17 cellular contexts compared by ENCODE assay signal in the genomic region with DNA sequence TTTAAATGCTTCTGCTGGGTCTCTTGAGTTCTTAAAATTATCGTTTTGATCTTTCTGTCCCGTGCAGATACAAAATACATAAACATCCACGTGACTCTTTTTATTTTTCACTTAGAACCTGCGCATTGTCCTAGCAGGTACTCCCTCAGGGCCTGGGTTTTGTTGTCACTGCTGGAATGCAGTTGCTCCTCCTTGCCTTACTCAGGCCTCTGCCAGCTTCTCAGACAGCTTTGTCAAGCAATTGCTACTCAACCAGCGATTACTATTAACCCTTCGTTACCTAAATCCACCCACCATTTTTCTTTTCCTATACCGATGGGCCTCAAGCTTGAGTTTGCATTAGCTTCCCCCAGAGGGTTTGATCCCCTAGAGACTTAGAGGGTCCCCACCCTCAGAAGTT.
DNase-seq lines count a peak whose midpoint lies in the region; TF ChIP-seq lines count a peak whose summit lies in the region.
"Had no signal": no experiment of that assay in that cellular context is flagged by ENCODE, and none has a peak within 500 bp of the region (broad histone marks: within the 10 kb centered on the region; RNA-seq: fewer than 3 reads in every experiment).

No MANE protein-coding gene starts in this region.

- H2BK12ac ChIP-seq in neuronal stem cell (ENCODE audit: low read length), result no peak overlapping the region

- H3K14ac ChIP-seq in neuronal stem cell (ENCODE audit: low read length), result no peak overlapping the region

- H3K36me3 ChIP-seq in ES-I3 (ENCODE audit: insufficient read depth, low read length) (no peaks in the 10 kb centered on the region), HUES64 (ENCODE audit: insufficient read depth, low read length) (no peaks in the 10 kb centered on the region), iPS-20b (ENCODE audit: insufficient read depth, low read depth, low read length) (no peaks in the 10 kb centered on the region), neuronal stem cell (replicated peaks in 1 of 2; ENCODE audit: control insufficient read depth in 2 of 2, insufficient read depth in 2 of 2, low read length in 2 of 2) (no peaks in the 10 kb centered on the region), spleen (no peaks in the 10 kb centered on the region)
- H3K36me3 ChIP-seq: HAP-1 had no signal

- H3K4me3 ChIP-seq in HUES64 (ENCODE audit: low read length), result no peak overlapping the region
- no peak overlapping the region; the same call in 1 of the 2 replicates for H3K4me3 ChIP-seq in iPS-20b (ENCODE audit: low read length)
- no peak overlapping the region for H3K4me3 ChIP-seq in neuronal stem cell (ENCODE audit: low read length in 2 of 2)
- no peak overlapping the region for H3K4me3 ChIP-seq in spleen
- H3K4me3 ChIP-seq: A549, HAP-1, K562 had no signal

- no peak overlapping the region for H2BK120ac ChIP-seq in neuronal stem cell (ENCODE audit: low read depth, low read length)

- no peak for TF ChIP-seq CTCF in spleen (IDR thresholded peaks at IDR 0.05 in 8 of 11, conservative IDR thresholded peaks at IDR 0.05 in 3 of 11)

- peak overlapping the region; percentile 29; the same call in 1 of the 2 replicates for H3K9ac ChIP-seq in ES-I3 (ENCODE audit: low read depth, low read length)
- no peak overlapping the region for H3K9ac ChIP-seq in HUES64 (ENCODE audit: low read depth, low read length)
- H3K9ac ChIP-seq in iPS-20b (ENCODE audit: low read depth, low read length), result 0 out of 2 replicates have a peak overlapping the region, but pooled peaks have one; percentile 46
- no peak overlapping the region for H3K9ac ChIP-seq in neuronal stem cell (ENCODE audit: low read depth, low read length, poor library complexity)

- no peak for TF ChIP-seq POLR2A in spleen (IDR thresholded peaks at IDR 0.05)

- H3K18ac ChIP-seq in neuronal stem cell (ENCODE audit: low read length), result no peak overlapping the region

- no peaks in the 10 kb centered on the region for H3K27me3 ChIP-seq in HUES64 (ENCODE audit: insufficient read depth, low read length)
- no peaks in the 10 kb centered on the region for H3K27me3 ChIP-seq in iPS-20b (ENCODE audit: insufficient read depth, low read length)
- no peaks in the 10 kb centered on the region for H3K27me3 ChIP-seq in neuronal stem cell (ENCODE audit: control insufficient read depth in 3 of 3, insufficient read depth in 3 of 3, low read depth in 1 of 3, low read length in 3 of 3)
- H3K27me3 ChIP-seq in spleen (replicated peaks in 1 of 7), result no peaks in the 10 kb centered on the region

- H4K91ac ChIP-seq in neuronal stem cell (ENCODE audit: low read depth, low read length, poor library complexity), result no peak overlapping the region

- intact Hi-C loops in spleen (cut with DNase I; ENCODE audit: low total_unique reads), result no loop called here

- DNase-seq in neuronal stem cell (ENCODE audit: low spot score) (no peak), cerebellar cortex (ENCODE audit: low spot score) (no peak), spleen (no peak), SKM-1 treated with dmso at 0.1 percent for 144 hours (lab: John Stamatoyannopoulos, UW; ENCODE audit: unreplicated experiment) (no peak), NCI-H2029 (lab: John Stamatoyannopoulos, UW) (no peak)
- DNase-seq: Calu3; CD4-positive, alpha-beta T cell; NCI-H1105; NCI-H1694; NCI-H526; NK-92 treated with Interleukin-12 subunit alpha and Interleukin-12 subunit beta, amount 100 ng/mL, for 24 hours had no signal

- no peak overlapping the region for H3K23ac ChIP-seq in neuronal stem cell (ENCODE audit: low read depth, low read length, poor library complexity)

- H2BK15ac ChIP-seq in neuronal stem cell (ENCODE audit: low read length), result no peak overlapping the region

- H4K8ac ChIP-seq in neuronal stem cell (ENCODE audit: low read depth, low read length), result no peak overlapping the region

- 15% methylated on average over 7 of the region's 7 CpGs for WGBS in HUES64
- no CpG with 5 or more reads among the region's 7 CpGs for WGBS in neuronal stem cell (ENCODE audit: extremely low coverage in 2 of 2, insufficient read length in 2 of 2, insufficient replicate concordance in 1 of 2), 2 donors
- WGBS in spleen, 5 donors, result 43 to 61% (median 58%) methylated on average over 7 of the region's 7 CpGs

- H2AK5ac ChIP-seq in neuronal stem cell (ENCODE audit: low read depth, low read length), result no peak overlapping the region

- H2AFZ ChIP-seq in neuronal stem cell (ENCODE audit: low read length), result no peak overlapping the region

- H3K27ac ChIP-seq in HUES64 (ENCODE audit: low read depth, low read length) (peak overlapping the region; percentile 74), iPS-20b (ENCODE audit: low read length) (peak overlapping the region; percentile 16), neuronal stem cell (replicated peaks; ENCODE audit: low read length) (peak overlapping the region; percentile 29), spleen (no peak overlapping the region)
- H3K27ac ChIP-seq: A549 had no signal

- H3K4me1 ChIP-seq in ES-I3 (ENCODE audit: insufficient read depth, low read length) (peaks cover 11% of the 10 kb centered on the region), HUES64 (ENCODE audit: insufficient read depth, low read length) (peaks cover 23% of the 10 kb centered on the region), iPS-20b (ENCODE audit: insufficient read depth, low read length) (peaks cover 17% of the 10 kb centered on the region), neuronal stem cell (ENCODE audit: control insufficient read depth in 2 of 2, insufficient read depth in 1 of 2, low read depth in 1 of 2, low read length in 2 of 2) (peaks cover 0 to 8% of the 10 kb centered on the region in 2 donors), spleen (no peaks in the 10 kb centered on the region)
- H3K4me1 ChIP-seq: A549, HAP-1 had no signal

- H2BK5ac ChIP-seq in neuronal stem cell (ENCODE audit: low read length), result no peak overlapping the region

- no peaks in the 10 kb centered on the region for H3K79me1 ChIP-seq in neuronal stem cell (ENCODE audit: low read depth, low read length)

- no peak overlapping the region for H3K4me2 ChIP-seq in neuronal stem cell (ENCODE audit: insufficient read depth, low read length, poor library complexity, severe bottlenecking)
- H3K4me2 ChIP-seq: A549 had no signal

- no peak overlapping the region for H3K4ac ChIP-seq in neuronal stem cell (ENCODE audit: low read length)

- H3K9me3 ChIP-seq in ES-I3 (ENCODE audit: control insufficient read depth, insufficient read depth, low read length) (no peaks in the 10 kb centered on the region), HUES64 (ENCODE audit: insufficient read depth, low read depth, low read length) (no peaks in the 10 kb centered on the region), iPS-20b (ENCODE audit: insufficient read depth, low read depth, low read length) (no peaks in the 10 kb centered on the region), neuronal stem cell (replicated peaks in 1 of 2; ENCODE audit: control insufficient read depth in 2 of 2, insufficient read depth in 1 of 2, low read depth in 1 of 2, low read length in 2 of 2) (no peaks in the 10 kb centered on the region), spleen (peaks cover 0 to 48% (median 26%) of the 10 kb centered on the region in 8 donors)
- H3K9me3 ChIP-seq: A549, HAP-1 had no signal

Comparison
In these comparisons a context has a peak if more than half of its experiments do, and no peak if none do; other contexts are left out.
1. H3K9ac ChIP-seq: peak in ES-I3 (single experiment) and iPS-20b (single experiment); none in HUES64 (single experiment) and neuronal stem cell (single experiment).
2. H3K27ac ChIP-seq: peak in HUES64 (single experiment), iPS-20b (single experiment) and neuronal stem cell (single experiment); none in spleen (0 of 8).